ENCODE assay signal across 8 cellular contexts in genomic region chr1:97820470-97821188, GRCh38.
A peak's percentile ranks its signal among the peaks of the same experiment; 100 is the strongest.
DNase-seq lines count a peak whose midpoint lies in the region; ATAC-seq and TF ChIP-seq lines count a peak whose summit lies in the region.

No MANE protein-coding gene starts in this region.

- no peak overlapping the region for H3K4me3 Mint-ChIP-seq in osteocyte (ENCODE audit: unreplicated experiment)

- H3K27ac Mint-ChIP-seq in osteocyte (ENCODE audit: unreplicated experiment) = no peak overlapping the region
- H3K27ac Mint-ChIP-seq in activated naive CD4-positive, alpha-beta T cell treated with anti-CD3 and anti-CD28 coated beads, Interleukin-2, amount 50 U/mL, for 72 hours = no peak overlapping the region

- TF ChIP-seq CTCF in GM12865 (IDR thresholded peaks at IDR 0.05; ENCODE audit: insufficient read depth, low read depth, low read length, missing control alignments) (peak; percentile 40), osteocyte (IDR thresholded peaks at IDR 0.05) (peak; percentile 70)

- H3K36me3 Mint-ChIP-seq in osteocyte (ENCODE audit: unreplicated experiment) = peaks cover 4% of the 10 kb centered on the region
- no peaks in the 10 kb centered on the region for H3K36me3 Mint-ChIP-seq in activated naive CD4-positive, alpha-beta T cell treated with anti-CD3 and anti-CD28 coated beads, Interleukin-2, amount 50 U/mL, for 72 hours

- ATAC-seq in GM21786 (IDR thresholded peaks at IDR 0.05; ENCODE audit: unreplicated experiment) = no peak
- no peak for ATAC-seq in activated naive CD4-positive, alpha-beta T cell treated with anti-CD3 and anti-CD28 coated beads, Interleukin-2, amount 50 U/mL, for 72 hours

- no peaks in the 10 kb centered on the region for H3K27me3 Mint-ChIP-seq in osteocyte (ENCODE audit: unreplicated experiment)

- H3K9me3 Mint-ChIP-seq in osteocyte (ENCODE audit: unreplicated experiment) = no peaks in the 10 kb centered on the region
- no peaks in the 10 kb centered on the region for H3K9me3 Mint-ChIP-seq in activated naive CD4-positive, alpha-beta T cell treated with anti-CD3 and anti-CD28 coated beads, Interleukin-2, amount 50 U/mL, for 72 hours

- peak; percentile 37 for DNase-seq in GM12865 (ENCODE audit: low read depth)
- peak; percentile 55 for DNase-seq in HCEC 1CT
- peak; percentile 28 for DNase-seq in NCI-H2227 treated with DMSO at 0.1 percent for 48 hours (lab: John Stamatoyannopoulos, UW)
- peak; percentile 70 for DNase-seq in dermis blood vessel endothelial cell
- no peak for DNase-seq in osteocyte (ENCODE audit: extremely low spot score, unreplicated experiment)
- no peak for DNase-seq in DMS79 treated with DMSO at 0.1 percent for 48 hours (lab: John Stamatoyannopoulos, UW)
- no peak for DNase-seq in activated naive CD4-positive, alpha-beta T cell treated with anti-CD3 and anti-CD28 coated beads, Interleukin-2, amount 50 U/mL, for 72 hours (ENCODE audit: low spot score in 2 of 2)

- H3K4me3 ChIP-seq in GM12865 (ENCODE audit: low read depth, low read length) = no peak overlapping the region

- peaks cover 9% of the 10 kb centered on the region for H3K4me1 Mint-ChIP-seq in osteocyte (ENCODE audit: unreplicated experiment)

Comparison
In these comparisons a context has a peak if more than half of its experiments do, and no peak if none do; other contexts are left out.
1. DNase-seq: peak in GM12865 (single experiment), HCEC 1CT (single experiment), NCI-H2227 treated with DMSO at 0.1 percent for 48 hours (single experiment) and dermis blood vessel endothelial cell (single experiment); none in osteocyte (single experiment), DMS79 treated with DMSO at 0.1 percent for 48 hours (single experiment) and activated naive CD4-positive, alpha-beta T cell treated with anti-CD3 and anti-CD28 coated beads, Interleukin-2, amount 50 U/mL, for 72 hours (0 of 2).